Comparison of ENCODE assay signal across 8 cellular contexts in the genomic region with DNA sequence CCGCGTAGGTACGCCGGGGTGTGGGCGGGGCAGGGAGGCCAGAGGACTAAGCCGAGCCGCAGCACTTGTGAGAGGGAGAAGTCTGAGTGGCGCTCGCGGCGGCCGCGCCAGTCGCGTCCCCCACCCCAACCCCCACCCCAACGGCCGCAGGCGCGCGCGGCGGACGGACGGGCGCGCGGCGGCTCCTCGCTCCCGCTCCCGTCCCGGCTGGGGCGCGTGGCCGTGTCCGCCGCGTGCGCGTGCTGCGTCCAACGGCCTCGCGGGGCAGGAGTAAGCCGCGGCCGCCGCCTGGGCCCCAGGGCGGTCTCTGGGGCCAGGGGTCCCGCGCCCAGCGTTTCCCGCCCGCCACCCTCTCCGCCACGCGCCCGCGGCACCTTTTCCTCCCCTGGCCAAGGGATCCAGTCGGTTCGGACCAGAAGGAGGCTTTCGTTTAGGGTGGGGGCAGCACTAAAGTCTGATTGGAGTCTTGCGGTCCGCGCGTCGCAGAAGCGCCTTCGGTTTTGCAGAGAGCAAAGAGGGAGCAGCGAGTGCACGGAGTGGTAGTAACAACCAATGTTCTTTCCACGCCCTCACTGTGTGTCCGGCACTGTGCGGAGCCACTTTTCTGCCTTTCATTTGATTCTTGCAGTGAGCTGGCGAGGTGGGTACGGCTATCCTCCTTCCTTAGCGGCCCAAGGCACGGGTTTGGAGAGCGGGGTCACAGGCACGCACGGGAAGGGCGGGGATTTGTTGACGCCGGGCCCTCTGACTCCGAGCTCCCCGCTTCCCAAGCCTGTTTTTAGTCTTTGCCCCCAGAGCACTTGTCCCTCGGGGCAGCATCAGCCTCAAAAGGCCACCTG.
DNase-seq lines count a peak whose midpoint lies in the region; ATAC-seq lines count a peak whose summit lies in the region.

No MANE protein-coding gene starts in this region.

- peaks cover 32% of the 10 kb centered on the region for H3K4me1 Mint-ChIP-seq in T-helper 2 cell treated with Interferon-gamma antibody and Interleukin-4, amounts not matched to agents 5 μg/mL and 100 μg/mL, for 36 hours (ENCODE audit: low read depth)

- peak overlapping the region; percentile 83 for H3K27ac Mint-ChIP-seq in T-helper 2 cell treated with Interferon-gamma antibody and Interleukin-4, amounts not matched to agents 5 μg/mL and 100 μg/mL, for 36 hours

- DNase-seq in ELR (ENCODE audit: low read depth) (peak; percentile 60), caudate nucleus (lab: John Stamatoyannopoulos, UW) (peak in 34 of 61 donors; percentile 9 to 73 (median 51))
- peak; percentile 39 for DNase-seq in T-helper 2 cell treated with Interferon-gamma antibody and Interleukin-4, amounts not matched to agents 5 μg/mL and 100 μg/mL, for 36 hours (ENCODE audit: low spot score)
- DNase-seq in stimulated activated CD4-positive, alpha-beta T cell treated with anti-CD3 and anti-CD28 coated beads, Interleukin-2, amount 100 ng/mL, for 24 hours: peak; percentile 45 to 50

- H3K27ac ChIP-seq in caudate nucleus (ENCODE audit: low read depth, low read length): peak overlapping the region; percentile 90
- H3K27ac ChIP-seq in layer of hippocampus (ENCODE audit: low read depth, low read length): peak overlapping the region; percentile 84

- peaks cover 30% of the 10 kb centered on the region for H3K36me3 Mint-ChIP-seq in T-helper 2 cell treated with Interferon-gamma antibody and Interleukin-4, amounts not matched to agents 5 μg/mL and 100 μg/mL, for 36 hours (ENCODE audit: low read depth)

- peak; percentile 10 for ATAC-seq in HG03135 (IDR thresholded peaks at IDR 0.05; ENCODE audit: unreplicated experiment)
- ATAC-seq in HG03571 (IDR thresholded peaks at IDR 0.05; ENCODE audit: unreplicated experiment): no peak
- ATAC-seq in HG02852 (IDR thresholded peaks at IDR 0.05; ENCODE audit: unreplicated experiment): no peak

- H3K4me3 Mint-ChIP-seq in T-helper 2 cell treated with Interferon-gamma antibody and Interleukin-4, amounts not matched to agents 5 μg/mL and 100 μg/mL, for 36 hours: peak overlapping the region; percentile 90

- no peaks in the 10 kb centered on the region for H3K27me3 ChIP-seq in layer of hippocampus (ENCODE audit: control insufficient read depth, insufficient read depth, low read length)

- no peaks in the 10 kb centered on the region for H3K27me3 Mint-ChIP-seq in T-helper 2 cell treated with Interferon-gamma antibody and Interleukin-4, amounts not matched to agents 5 μg/mL and 100 μg/mL, for 36 hours (ENCODE audit: low read depth)

- H3K9me3 Mint-ChIP-seq in T-helper 2 cell treated with Interferon-gamma antibody and Interleukin-4, amounts not matched to agents 5 μg/mL and 100 μg/mL, for 36 hours: no peaks in the 10 kb centered on the region
